ENCODE assay signal across 14 cellular contexts in genomic region chr4:73698217-73698616, GRCh38. TPM values are rescaled to one million over a fixed set of nuclear protein-coding genes. Genes with fewer than 3 reads are reported as not detected.
A peak's percentile ranks its signal among the peaks of the same experiment; 100 is the strongest.
DNase-seq lines count a peak whose midpoint lies in the region; ATAC-seq, FAIRE-seq and TF ChIP-seq lines count a peak whose summit lies in the region.
"Had no signal": no experiment of that assay in that cellular context is flagged by ENCODE, and none has a peak within 500 bp of the region (broad histone marks: within the 10 kb centered on the region; RNA-seq: fewer than 3 reads in every experiment).

No MANE protein-coding gene starts in this region.

- no peaks in the 10 kb centered on the region for H3K9me2 ChIP-seq in PC-3 (replicated peaks; ENCODE audit: low read length)

- H2AFZ ChIP-seq in PC-3 (ENCODE audit: low read length), result no peak overlapping the region
- H2AFZ ChIP-seq in endothelial cell of umbilical vein (ENCODE audit: low read depth, low read length), result no peak overlapping the region
- H2AFZ ChIP-seq in neuronal stem cell (ENCODE audit: low read length), result peak overlapping the region; percentile 31

- dilution Hi-C loops in endothelial cell of umbilical vein (cut with MboI; ENCODE audit: extremely low pct_ligation_motif_present, low sequenced_read_pairs), result no loop called here

- H3K18ac ChIP-seq in neuronal stem cell (ENCODE audit: low read length), result no peak overlapping the region

- no peak overlapping the region for H3K4me2 ChIP-seq in PC-3 (ENCODE audit: low read length)
- no peak overlapping the region for H3K4me2 ChIP-seq in endothelial cell of umbilical vein (ENCODE audit: insufficient read depth, low read length)
- no peak overlapping the region for H3K4me2 ChIP-seq in neuronal stem cell (ENCODE audit: insufficient read depth, low read length, poor library complexity, severe bottlenecking)

- H4K91ac ChIP-seq in neuronal stem cell (ENCODE audit: low read depth, low read length, poor library complexity), result no peak overlapping the region

- no peaks in the 10 kb centered on the region for H3K27me3 Mint-ChIP-seq in progenitor cell of endocrine pancreas
- H3K27me3 Mint-ChIP-seq: CD4-positive, CD25-positive, alpha-beta regulatory T cell had no signal

- H2BK120ac ChIP-seq in neuronal stem cell (ENCODE audit: low read depth, low read length), result no peak overlapping the region

- BruUV-seq in PC-3 (replicated peaks; lab: Mats Ljungman, UMichigan), result no TSS peak
- no TSS peak for BruUV-seq in endothelial cell of umbilical vein (replicated peaks; lab: Mats Ljungman, UMichigan)

- H3K4ac ChIP-seq in neuronal stem cell (ENCODE audit: low read length), result no peak overlapping the region

- no peak for TF ChIP-seq POLR2A in endothelial cell of umbilical vein (IDR thresholded peaks at IDR 0.05; ENCODE audit: low read depth, low read length)

- H3K9me3 ChIP-seq in PC-3 (ENCODE audit: low read length) (no peaks in the 10 kb centered on the region), endothelial cell of umbilical vein (replicated peaks; ENCODE audit: control insufficient read depth, insufficient read depth, low read length) (no peaks in the 10 kb centered on the region), neuronal stem cell (replicated peaks in 1 of 2; ENCODE audit: control insufficient read depth in 2 of 2, insufficient read depth in 1 of 2, low read depth in 1 of 2, low read length in 2 of 2) (no peaks in the 10 kb centered on the region)
- H3K9me3 ChIP-seq: mucosa of descending colon had no signal

- H3K4me3 ChIP-seq in PC-3 (ENCODE audit: low read length), result no peak overlapping the region
- H3K4me3 ChIP-seq in endothelial cell of umbilical vein (replicated peaks in 1 of 3; ENCODE audit: insufficient read depth in 1 of 3, low read depth in 1 of 3, low read length in 3 of 3), result no peak overlapping the region
- no peak overlapping the region for H3K4me3 ChIP-seq in neuronal stem cell (ENCODE audit: low read length in 2 of 2)
- H3K4me3 ChIP-seq: mucosa of descending colon had no signal

- POLR2A ChIA-PET in PC-3 (lab: Charles Lee; ENCODE audit: unreplicated experiment), result interaction anchor here (0.5 to 0.6 kb wide), 2 partner anchors 21 to 114 kb away, joined by 3 read pairs; no protein-coding TSS in a partner anchor
- POLR2A ChIA-PET in endothelial cell of umbilical vein (lab: Charles Lee), result interaction anchor here (0.7 to 1.5 kb wide), 4 partner anchors 15 to 42 kb away, joined by 3 to 5 read pairs (median 3); partner anchors contain the start of gene CXCL8

- ATAC-seq in PC-3 (no peak; the same call in 1 of the 2 replicates), HG03108 (IDR thresholded peaks at IDR 0.05; ENCODE audit: unreplicated experiment) (no peak), HG03159 (IDR thresholded peaks at IDR 0.05; ENCODE audit: unreplicated experiment) (no peak), HG03095 (IDR thresholded peaks at IDR 0.05; ENCODE audit: unreplicated experiment) (no peak)
- ATAC-seq: mucosa of descending colon; stimulated activated naive CD8-positive, alpha-beta T cell treated with anti-CD3 and anti-CD28 coated beads, Interleukin-15, Interleukin-2, amounts not matched to agents 100 U/mL and 50 U/mL, for 24 hours; T-helper 17 cell had no signal

- CTCF ChIA-PET in PC-3 (lab: Charles Lee) (interaction anchor here (0.5 kb wide), 1 partner anchor 64 kb away, joined by 3 read pairs; no protein-coding TSS in a partner anchor), endothelial cell of umbilical vein (lab: Charles Lee) (interaction anchor here (0.7 to 2.3 kb wide), 17 partner anchors 9 to 436 kb away, joined by 3 to 15 read pairs (median 4); partner anchors contain the start of genes CXCL2, CXCL3 and CXCL8)

- no peak overlapping the region for H3K27ac Mint-ChIP-seq in progenitor cell of endocrine pancreas
- H3K27ac Mint-ChIP-seq: CD4-positive, CD25-positive, alpha-beta regulatory T cell; T-helper 17 cell had no signal

- DNase-seq in ELR (ENCODE audit: low read depth) (peak; percentile 32), PC-3 (peak; percentile 44), endothelial cell of umbilical vein (ENCODE audit: low read depth, low spot score) (peak; percentile 95), neuronal stem cell (ENCODE audit: low spot score) (no peak), progenitor cell of endocrine pancreas (ENCODE audit: low spot score, unreplicated experiment) (no peak)
- DNase-seq: activated CD8-positive, alpha-beta memory T cell treated with anti-CD3 and anti-CD28 coated beads, Interleukin-2, amount 50 U/mL, for 4 hours; CD4-positive, CD25-positive, alpha-beta regulatory T cell; mucosa of descending colon; NCI-H524; stimulated activated naive CD8-positive, alpha-beta T cell treated with anti-CD3 and anti-CD28 coated beads, Interleukin-15, Interleukin-2, amounts not matched to agents 100 U/mL and 50 U/mL, for 24 hours; T-helper 17 cell had no signal

- H3K79me2 ChIP-seq in PC-3 (ENCODE audit: low read length), result no peaks in the 10 kb centered on the region
- no peaks in the 10 kb centered on the region for H3K79me2 ChIP-seq in endothelial cell of umbilical vein (ENCODE audit: control insufficient read depth, insufficient read depth, low read length)

- TF ChIP-seq CTCF in PC-3 (conservative IDR thresholded peaks at IDR 0.05; ENCODE audit: low read depth, low read length) (no peak), endothelial cell of umbilical vein (IDR thresholded peaks at IDR 0.05; ENCODE audit: extremely low read depth in 1 of 2, insufficient read depth in 1 of 2, low read depth in 1 of 2, low read length in 2 of 2) (no peak), progenitor cell of endocrine pancreas (IDR thresholded peaks at IDR 0.05; ENCODE audit: unreplicated experiment) (no peak)

- H3K14ac ChIP-seq in neuronal stem cell (ENCODE audit: low read length), result no peak overlapping the region

- no peak overlapping the region for H2BK5ac ChIP-seq in neuronal stem cell (ENCODE audit: low read length)

- H3F3A ChIP-seq in PC-3 (ENCODE audit: low read length, unreplicated experiment), result peaks cover 1% of the 10 kb centered on the region

- intact Hi-C loops in PC-3 (cut with micrococcal nuclease) (no loop called here), endothelial cell of umbilical vein (cut with micrococcal nuclease) (no loop called here)

- H3K4me1 Mint-ChIP-seq in progenitor cell of endocrine pancreas (ENCODE audit: low read depth), result no peaks in the 10 kb centered on the region
- H3K4me1 Mint-ChIP-seq: CD4-positive, CD25-positive, alpha-beta regulatory T cell; T-helper 17 cell had no signal

- H3K79me1 ChIP-seq in neuronal stem cell (ENCODE audit: low read depth, low read length), result no peaks in the 10 kb centered on the region

- H3K9ac ChIP-seq in PC-3 (ENCODE audit: low read length) (no peak overlapping the region; the same call in 1 of the 2 replicates), endothelial cell of umbilical vein (replicated peaks; ENCODE audit: extremely low read depth, insufficient read depth, low read length) (no peak overlapping the region), neuronal stem cell (ENCODE audit: low read depth, low read length, poor library complexity) (no peak overlapping the region)

- H3K27me3 ChIP-seq in PC-3 (ENCODE audit: low read length), result no peaks in the 10 kb centered on the region
- H3K27me3 ChIP-seq in endothelial cell of umbilical vein (ENCODE audit: control insufficient read depth in 2 of 2, insufficient read depth in 2 of 2, low read length in 2 of 2), result no peaks in the 10 kb centered on the region
- H3K27me3 ChIP-seq in neuronal stem cell (ENCODE audit: control insufficient read depth in 3 of 3, insufficient read depth in 3 of 3, low read depth in 1 of 3, low read length in 3 of 3), result no peaks in the 10 kb centered on the region

- no peak overlapping the region for H2BK15ac ChIP-seq in neuronal stem cell (ENCODE audit: low read length)

- H3K36me3 ChIP-seq in PC-3 (ENCODE audit: low read depth, low read length) (no peaks in the 10 kb centered on the region), endothelial cell of umbilical vein (ENCODE audit: control insufficient read depth in 2 of 2, extremely low read depth in 1 of 2, insufficient read depth in 2 of 2, low read length in 2 of 2) (no peaks in the 10 kb centered on the region), neuronal stem cell (replicated peaks in 1 of 2; ENCODE audit: control insufficient read depth in 2 of 2, insufficient read depth in 2 of 2, low read length in 2 of 2) (no peaks in the 10 kb centered on the region)

- WGBS in neuronal stem cell (ENCODE audit: extremely low coverage in 2 of 2, insufficient read length in 2 of 2, insufficient replicate concordance in 1 of 2), 2 donors, result no CpG with 5 or more reads among the region's 2 CpGs

- H3K4me3 Mint-ChIP-seq in progenitor cell of endocrine pancreas (ENCODE audit: low read depth), result no peak overlapping the region
- H3K4me3 Mint-ChIP-seq: CD4-positive, CD25-positive, alpha-beta regulatory T cell; T-helper 17 cell had no signal

- H3K27ac ChIP-seq in PC-3 (ENCODE audit: low read length) (peak overlapping the region; percentile 26), endothelial cell of umbilical vein (ENCODE audit: insufficient read depth, low read depth, low read length) (peak overlapping the region; percentile 38), neuronal stem cell (replicated peaks; ENCODE audit: low read length) (no peak overlapping the region)

- no peaks in the 10 kb centered on the region for H3K9me1 ChIP-seq in endothelial cell of umbilical vein (replicated peaks; ENCODE audit: control insufficient read depth, extremely low read depth, insufficient read depth, low read length)

- no peak overlapping the region for H2BK12ac ChIP-seq in neuronal stem cell (ENCODE audit: low read length)

- H4K8ac ChIP-seq in neuronal stem cell (ENCODE audit: low read depth, low read length), result no peak overlapping the region

- H2AK5ac ChIP-seq in neuronal stem cell (ENCODE audit: low read depth, low read length), result no peak overlapping the region

- H3K23ac ChIP-seq in neuronal stem cell (ENCODE audit: low read depth, low read length, poor library complexity), result no peak overlapping the region

- H4K20me1 ChIP-seq in PC-3 (ENCODE audit: low read length) (no peaks in the 10 kb centered on the region), endothelial cell of umbilical vein (replicated peaks; ENCODE audit: control insufficient read depth, extremely low read depth, insufficient read depth, low read length) (no peaks in the 10 kb centered on the region)

- H3K36me3 Mint-ChIP-seq in progenitor cell of endocrine pancreas (ENCODE audit: insufficient read depth), result no peaks in the 10 kb centered on the region
- H3K36me3 Mint-ChIP-seq: CD4-positive, CD25-positive, alpha-beta regulatory T cell had no signal

- peak; percentile 89 for FAIRE-seq in endothelial cell of umbilical vein (lab: Jason Lieb, UNC)

- H3K4me1 ChIP-seq in PC-3 (ENCODE audit: insufficient read depth, low read length), result peaks cover 34% of the 10 kb centered on the region
- peaks cover 19% of the 10 kb centered on the region for H3K4me1 ChIP-seq in endothelial cell of umbilical vein (ENCODE audit: control insufficient read depth, extremely low read depth, insufficient read depth, low read length)
- peaks cover 0 to 2% of the 10 kb centered on the region in 2 donors for H3K4me1 ChIP-seq in neuronal stem cell (ENCODE audit: control insufficient read depth in 2 of 2, insufficient read depth in 1 of 2, low read depth in 1 of 2, low read length in 2 of 2)

- no peaks in the 10 kb centered on the region for H3K9me3 Mint-ChIP-seq in progenitor cell of endocrine pancreas (ENCODE audit: low read depth)

RNA-seq across cellular contexts. Expression of gene CXCL8, which starts 42.2 kb away (rescaled TPM):
- total RNA-seq in PC-3 (2014; rRNA removed) (360 and 477 TPM in 2 replicates), endothelial cell of umbilical vein (5.2 and 12.6 TPM in 2 replicates), progenitor cell of endocrine pancreas (0.84 and 1.1 TPM in 2 replicates)
- polyA plus RNA-seq in endothelial cell of umbilical vein, result 3.4 and 6.4 TPM in 2 replicates
- polyA plus RNA-seq in endothelial cell of umbilical vein (2011; cell fraction: cytosol; rRNA removed), result 13.7 and 15.1 TPM in 2 replicates
- 15.6 and 21.3 TPM in 2 replicates for polyA plus RNA-seq in endothelial cell of umbilical vein (2011; cell fraction: nucleus; rRNA removed)
- polyA plus RNA-seq in endothelial cell of umbilical vein (2012), result 35.7 and 56.4 TPM in 2 replicates
- polyA minus RNA-seq in endothelial cell of umbilical vein, result 18.1 and 19.6 TPM in 2 replicates
- polyA minus RNA-seq in endothelial cell of umbilical vein (2011; cell fraction: cytosol; rRNA and poly(A)+ RNA removed), result 6.1 TPM
- 14.4 and 30.7 TPM in 2 replicates for polyA minus RNA-seq in endothelial cell of umbilical vein (2011; cell fraction: nucleus; rRNA and poly(A)+ RNA removed)
- polyA plus RNA-seq in neuronal stem cell (2013, experiment 1 of 2), result not detected
- not detected for polyA plus RNA-seq in neuronal stem cell (2013, experiment 2 of 2)

Comparison
In these comparisons a context has a peak if more than half of its experiments do, and no peak if none do; other contexts are left out.
1. DNase-seq: peak in ELR (single experiment), PC-3 (single experiment) and endothelial cell of umbilical vein (single experiment); none in neuronal stem cell (single experiment) and progenitor cell of endocrine pancreas (single experiment).
2. RNA of gene CXCL8, which starts 42.2 kb away (total RNA-seq): 360 to 477 TPM in PC-3; 5.2 to 12.6 TPM in endothelial cell of umbilical vein and 0.84 to 1.1 TPM in progenitor cell of endocrine pancreas; every median in the first group is over 10 times any median in the second.